9 cellular contexts compared by ENCODE assay signal in genomic region chr7:66627151-66627681, GRCh38. TPM values are rescaled to one million over a fixed set of nuclear protein-coding genes. Genes with fewer than 3 reads are reported as not detected.
DNase-seq lines count a peak whose midpoint lies in the region; TF ChIP-seq lines count a peak whose summit lies in the region.
"Had no signal": no experiment of that assay in that cellular context is flagged by ENCODE, and none has a peak within 500 bp of the region (broad histone marks: within the 10 kb centered on the region; RNA-seq: fewer than 3 reads in every experiment).

No MANE protein-coding gene starts in this region.

- no peaks in the 10 kb centered on the region for H3K36me3 Mint-ChIP-seq in osteocyte (ENCODE audit: unreplicated experiment)

- peaks cover 12% of the 10 kb centered on the region for H3K4me1 Mint-ChIP-seq in osteocyte (ENCODE audit: unreplicated experiment)

- H3K4me3 ChIP-seq in cardiac fibroblast (replicated peaks in 1 of 2; ENCODE audit: low read depth in 2 of 2, low read length in 2 of 2) (no peak overlapping the region), esophagus squamous epithelium (peak overlapping the region in 2 of 4 donors; percentile 73 to 96)

- H3K4me1 ChIP-seq in esophagus squamous epithelium: peaks cover 5 to 43% (median 15%) of the 10 kb centered on the region in 3 donors

- TF ChIP-seq CTCF in cardiac fibroblast (IDR thresholded peaks at IDR 0.05; ENCODE audit: low read depth, low read length) (no peak), osteocyte (IDR thresholded peaks at IDR 0.05) (no peak), esophagus squamous epithelium (IDR thresholded peaks at IDR 0.05) (no peak)

- intact Hi-C loops in esophagus squamous epithelium (cut with DNase I): no loop called here

- no peaks in the 10 kb centered on the region for H3K9me3 Mint-ChIP-seq in osteocyte (ENCODE audit: unreplicated experiment)

- DNase-seq in DMS153 (lab: John Stamatoyannopoulos, UW) (peak; percentile 27), NAMALWA (ENCODE audit: low spot score) (peak; percentile 61), cardiac fibroblast (ENCODE audit: low read depth in 2 of 2) (peak; percentile 63 to 80), osteocyte (ENCODE audit: extremely low spot score, unreplicated experiment) (no peak), esophagus squamous epithelium (lab: John Stamatoyannopoulos, UW) (no peak), ecto neural progenitor cell (ENCODE audit: low spot score) (no peak), ACHN (no peak), T-helper 9 cell (no peak)

- peak overlapping the region; percentile 50 for H3K27ac Mint-ChIP-seq in osteocyte (ENCODE audit: unreplicated experiment)

- peaks cover 3% of the 10 kb centered on the region for H3K27me3 Mint-ChIP-seq in osteocyte (ENCODE audit: unreplicated experiment)

- H3K27me3 ChIP-seq in esophagus squamous epithelium: no peaks in the 10 kb centered on the region

- no peaks in the 10 kb centered on the region for H3K9me3 ChIP-seq in esophagus squamous epithelium
- H3K9me3 ChIP-seq: HAP-1 had no signal

- in situ Hi-C loops in ACHN (cut with HindIII; ENCODE audit: low pct_ligation_motif_present, low pct_unique_long_range_greater_than_20kb, low sequenced_read_pairs): no loop called here

- H3K27ac ChIP-seq in esophagus squamous epithelium: peak overlapping the region in 2 of 4 donors; percentile 97 to 99

- no peak for TF ChIP-seq POLR2A in esophagus squamous epithelium (IDR thresholded peaks at IDR 0.05)

- 45 to 58% methylated on average over 9 to 10 of the region's 10 CpGs for WGBS in esophagus squamous epithelium, 2 donors

- H3K4me3 Mint-ChIP-seq in osteocyte (ENCODE audit: unreplicated experiment): peak overlapping the region; percentile 35

- H3K36me3 ChIP-seq in esophagus squamous epithelium: no peaks in the 10 kb centered on the region
- H3K36me3 ChIP-seq: HAP-1 had no signal

RNA-seq across cellular contexts. Expression of gene KCTD7, which starts 1.5 kb away (rescaled TPM):
- total RNA-seq in osteocyte (16.5 and 17.2 TPM in 2 replicates), esophagus squamous epithelium (1 to 10 TPM in 3 of 4 donors, under 1 TPM in 1; 0.99 to 6.1 (median 3.5) TPM)

Comparison
In these comparisons a context has a peak if more than half of its experiments do, and no peak if none do; other contexts are left out.
1. DNase-seq: peak in DMS153 (single experiment), NAMALWA (single experiment) and cardiac fibroblast (2 of 2); none in osteocyte (single experiment), esophagus squamous epithelium (single experiment), ecto neural progenitor cell (single experiment), ACHN (single experiment) and T-helper 9 cell (single experiment).